In genomic region chr15:69500339-69500738, GRCh38 we compare ENCODE assay signal across 26 cellular contexts.
"Had no signal": no experiment of that assay in that cellular context is flagged by ENCODE, and none has a peak within 500 bp of the region (broad histone marks: within the 10 kb centered on the region; RNA-seq: fewer than 3 reads in every experiment).

No MANE protein-coding gene starts in this region.

- H3K4me1 Mint-ChIP-seq: activated naive CD4-positive, alpha-beta T cell treated with anti-CD3 and anti-CD28 coated beads, Interleukin-2, amount 10 ng/mL, durations not matched to agents 7 days and 5 days had no signal

- H3K27me3 ChIP-seq: thyroid gland had no signal

- H3K36me3 Mint-ChIP-seq: activated CD8-positive, alpha-beta memory T cell treated with anti-CD3 and anti-CD28 coated beads, Interleukin-2, amount 10 ng/mL, durations not matched to agents 7 days and 5 days; activated naive CD4-positive, alpha-beta T cell treated with anti-CD3 and anti-CD28 coated beads, Interleukin-2, amount 10 ng/mL, durations not matched to agents 7 days and 5 days; naive thymus-derived CD8-positive, alpha-beta T cell had no signal

- H3K4me1 ChIP-seq: lower lobe of right lung, thyroid gland had no signal

- H3K9me3 ChIP-seq: lower lobe of right lung, mucosa of descending colon, thyroid gland had no signal

- H3K36me3 ChIP-seq: lower lobe of right lung, thyroid gland, WERI-Rb-1 had no signal

- H3K27me3 Mint-ChIP-seq: activated CD4-positive, alpha-beta T cell treated with anti-CD3 and anti-CD28 coated beads, Interleukin-2, amount 10 ng/mL, durations not matched to agents 7 days and 5 days; naive thymus-derived CD8-positive, alpha-beta T cell had no signal

- H3K4me3 ChIP-seq: lower lobe of right lung, mucosa of descending colon, thyroid gland had no signal

- DNase-seq: activated CD4-positive, alpha-beta T cell treated with anti-CD3 and anti-CD28 coated beads, Interleukin-2, amount 10 ng/mL, durations not matched to agents 7 days and 5 days; activated CD4-positive, CD25-positive, alpha-beta regulatory T cell treated with anti-CD3 and anti-CD28 coated beads, Interleukin-2, amount 50 U/mL, for 72 hours; activated CD8-positive, alpha-beta memory T cell treated with anti-CD3 and anti-CD28 coated beads, Interleukin-2, amount 10 ng/mL, durations not matched to agents 7 days and 5 days; activated CD8-positive, alpha-beta T cell treated with anti-CD3 and anti-CD28 coated beads for 36 hours; activated effector memory CD4-positive, alpha-beta T cell treated with anti-CD3 and anti-CD28 coated beads, Interleukin-2, amount 50 U/mL, for 16 hours; activated naive CD4-positive, alpha-beta T cell treated with anti-CD3 and anti-CD28 coated beads, Interleukin-2, amount 10 ng/mL, durations not matched to agents 7 days and 5 days; activated T-cell treated with anti-CD3 and anti-CD28 coated beads for 4 hours; dermis blood vessel endothelial cell; effector CD8-positive, alpha-beta T cell; foreskin melanocyte; glutamatergic neuron; left colon; lower lobe of right lung; mesendoderm; mucosa of descending colon; naive thymus-derived CD8-positive, alpha-beta T cell; occipital lobe; stimulated activated CD4-positive, alpha-beta T cell treated with anti-CD3 and anti-CD28 coated beads, Interleukin-12 subunit alpha, Interleukin-12 subunit beta, amount 100 ng/mL, for 4 hours; stimulated activated CD4-positive, alpha-beta T cell treated with anti-CD3 and anti-CD28 coated beads, Interleukin-4, amount 100 ng/mL, for 4 hours; stimulated activated naive CD8-positive, alpha-beta T cell treated with anti-CD3 and anti-CD28 coated beads, Interleukin-15, Interleukin-2, amounts not matched to agents 100 U/mL and 50 U/mL, for 24 hours; thyroid gland; WERI-Rb-1 had no signal

- ATAC-seq: activated CD8-positive, alpha-beta memory T cell treated with anti-CD3 and anti-CD28 coated beads, Interleukin-2, amount 10 ng/mL, durations not matched to agents 7 days and 5 days; activated CD8-positive, alpha-beta T cell treated with anti-CD3 and anti-CD28 coated beads for 36 hours; esophagus mucosa; left colon; mucosa of descending colon; naive thymus-derived CD8-positive, alpha-beta T cell; SK-N-SH treated with all-trans-retinoic acid at 6 μM for 48 hours; stimulated activated naive CD8-positive, alpha-beta T cell treated with anti-CD3 and anti-CD28 coated beads, Interleukin-15, Interleukin-2, amounts not matched to agents 100 U/mL and 50 U/mL, for 24 hours had no signal

- H3K27ac ChIP-seq: lower lobe of right lung, thyroid gland, WERI-Rb-1 had no signal

- FAIRE-seq: endothelial cell of umbilical vein, islet of Langerhans had no signal

- H3K9me3 Mint-ChIP-seq: activated CD4-positive, alpha-beta T cell treated with anti-CD3 and anti-CD28 coated beads, Interleukin-2, amount 10 ng/mL, durations not matched to agents 7 days and 5 days; activated CD8-positive, alpha-beta T cell treated with anti-CD3 and anti-CD28 coated beads for 36 hours; activated naive CD4-positive, alpha-beta T cell treated with anti-CD3 and anti-CD28 coated beads, Interleukin-2, amount 10 ng/mL, durations not matched to agents 7 days and 5 days; naive thymus-derived CD8-positive, alpha-beta T cell had no signal

- H3K4me3 Mint-ChIP-seq: activated CD4-positive, alpha-beta T cell treated with anti-CD3 and anti-CD28 coated beads, Interleukin-2, amount 10 ng/mL, durations not matched to agents 7 days and 5 days; activated CD8-positive, alpha-beta memory T cell treated with anti-CD3 and anti-CD28 coated beads, Interleukin-2, amount 10 ng/mL, durations not matched to agents 7 days and 5 days; activated CD8-positive, alpha-beta T cell treated with anti-CD3 and anti-CD28 coated beads for 36 hours; activated naive CD4-positive, alpha-beta T cell treated with anti-CD3 and anti-CD28 coated beads, Interleukin-2, amount 10 ng/mL, durations not matched to agents 7 days and 5 days; naive thymus-derived CD8-positive, alpha-beta T cell had no signal

- H3K27ac Mint-ChIP-seq: activated CD4-positive, alpha-beta T cell treated with anti-CD3 and anti-CD28 coated beads, Interleukin-2, amount 10 ng/mL, durations not matched to agents 7 days and 5 days; activated CD8-positive, alpha-beta memory T cell treated with anti-CD3 and anti-CD28 coated beads, Interleukin-2, amount 10 ng/mL, durations not matched to agents 7 days and 5 days; activated CD8-positive, alpha-beta T cell treated with anti-CD3 and anti-CD28 coated beads for 36 hours; activated naive CD4-positive, alpha-beta T cell treated with anti-CD3 and anti-CD28 coated beads, Interleukin-2, amount 10 ng/mL, durations not matched to agents 7 days and 5 days; naive thymus-derived CD8-positive, alpha-beta T cell had no signal
